ENCODE assay signal across 17 cellular contexts in the genomic region with DNA sequence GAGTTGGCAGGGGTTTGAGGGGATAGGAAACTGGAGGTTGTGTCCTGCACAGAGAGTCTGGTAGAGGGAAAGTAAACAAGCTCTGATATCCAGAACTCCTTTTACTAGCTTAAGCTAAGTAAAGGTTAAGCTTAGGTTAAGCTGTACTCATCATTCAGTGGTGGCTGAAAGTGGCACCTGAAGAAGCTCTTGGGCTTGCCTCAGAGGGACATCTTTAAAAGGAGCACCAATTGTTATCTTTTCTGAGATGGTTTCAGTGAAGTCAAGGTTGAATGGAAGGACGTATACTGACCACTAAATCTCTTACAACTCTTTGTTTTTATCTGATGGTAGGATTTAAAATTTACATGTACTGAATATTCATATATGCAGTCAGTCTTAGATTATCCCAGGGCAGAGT. TPM values are rescaled to one million over a fixed set of nuclear protein-coding genes. Genes with fewer than 3 reads are reported as not detected.
DNase-seq lines count a peak whose midpoint lies in the region; ATAC-seq and TF ChIP-seq lines count a peak whose summit lies in the region.
"Had no signal": no experiment of that assay in that cellular context is flagged by ENCODE, and none has a peak within 500 bp of the region (broad histone marks: within the 10 kb centered on the region; RNA-seq: fewer than 3 reads in every experiment).

No MANE protein-coding gene starts in this region.

- peak overlapping the region; percentile 83 for H3K27ac Mint-ChIP-seq in activated CD4-positive, alpha-beta T cell treated with anti-CD3 and anti-CD28 coated beads, Interleukin-2, amount 10 ng/mL, durations not matched to agents 7 days and 5 days
- peak overlapping the region; percentile 92 for H3K27ac Mint-ChIP-seq in CD8-positive, alpha-beta T cell
- peak overlapping the region; percentile 93 to 96 for H3K27ac Mint-ChIP-seq in T-cell
- H3K27ac Mint-ChIP-seq in naive thymus-derived CD8-positive, alpha-beta T cell, result peak overlapping the region; percentile 86 to 99 (median 96)
- H3K27ac Mint-ChIP-seq: IgD-negative memory B cell had no signal

- H3K9me3 ChIP-seq in CD8-positive, alpha-beta T cell (ENCODE audit: low read length), result no peaks in the 10 kb centered on the region

- DNase-seq in activated CD4-positive, alpha-beta T cell treated with anti-CD3 and anti-CD28 coated beads, Interleukin-2, amount 10 ng/mL, durations not matched to agents 7 days and 5 days, result no peak
- no peak for DNase-seq in activated CD4-positive, alpha-beta T cell treated with anti-CD3 and anti-CD28 coated beads for 48 hours
- DNase-seq in CD8-positive, alpha-beta T cell, result no peak
- DNase-seq in T-cell, result no peak
- DNase-seq in naive thymus-derived CD8-positive, alpha-beta T cell, result no peak
- no peak for DNase-seq in HuH-7 (ENCODE audit: low spot score)
- DNase-seq in hippocampal formation (lab: John Stamatoyannopoulos, UW), result no peak
- DNase-seq in H4 (ENCODE audit: low spot score), result no peak
- DNase-seq: 8988T, HCEC 1CT, NCI-H1930, NCI-H2171, NCI-H446 treated with DMSO at 0.1 percent for 48 hours, NCI-H774 had no signal

- H3K4me3 Mint-ChIP-seq in activated CD4-positive, alpha-beta T cell treated with anti-CD3 and anti-CD28 coated beads, Interleukin-2, amount 10 ng/mL, durations not matched to agents 7 days and 5 days, result peak overlapping the region; percentile 21
- peak overlapping the region; percentile 24 for H3K4me3 Mint-ChIP-seq in CD8-positive, alpha-beta T cell
- H3K4me3 Mint-ChIP-seq in T-cell, result peak overlapping the region in 2 of 3 donors; percentile 2 to 58
- peak overlapping the region in 9 of 10 donors; percentile 29 to 93 (median 88) for H3K4me3 Mint-ChIP-seq in naive thymus-derived CD8-positive, alpha-beta T cell

- no peaks in the 10 kb centered on the region for H3K36me3 ChIP-seq in CD8-positive, alpha-beta T cell (ENCODE audit: insufficient read depth, low read length)
- H3K36me3 ChIP-seq: BLaER1 treated with 17β-estradiol and CSF1 and Interleukin-3, amounts not matched to agents 10 nM and 100 nM had no signal

- H3K27ac ChIP-seq in CD8-positive, alpha-beta T cell (ENCODE audit: low read depth, low read length), result no peak overlapping the region
- H3K27ac ChIP-seq: BLaER1 treated with 17β-estradiol and CSF1 and Interleukin-3, amounts not matched to agents 10 nM and 100 nM had no signal

- no peak for ATAC-seq in CD8-positive, alpha-beta T cell
- no peak for ATAC-seq in T-cell (replicated peaks in 1 of 4)
- no peak for ATAC-seq in naive thymus-derived CD8-positive, alpha-beta T cell

- POLR2A ChIA-PET in activated CD4-positive, alpha-beta T cell treated with anti-CD3 and anti-CD28 coated beads, Interleukin-2, amount 10 ng/mL, durations not matched to agents 7 days and 5 days (lab: Charles Lee), result no interaction called here
- POLR2A ChIA-PET in CD8-positive, alpha-beta T cell (lab: Charles Lee), result interaction anchor here (0.8 to 3.1 kb wide), 7 partner anchors 11 to 49 kb away, joined by 3 to 18 read pairs (median 3); partner anchors contain the start of gene S1PR1
- POLR2A ChIA-PET in T-cell (lab: Charles Lee), result interaction anchor here (0.6 to 1.9 kb wide), 7 partner anchors 8 to 898 kb away, joined by 3 to 5 read pairs (median 4); no protein-coding TSS in a partner anchor
- POLR2A ChIA-PET in naive thymus-derived CD8-positive, alpha-beta T cell (lab: Charles Lee), result interaction anchor here (0.9 to 5.1 kb wide), 7 partner anchors 12 to 347 kb away, joined by 3 to 91 read pairs (median 13); partner anchors contain the start of gene S1PR1

- H3K27me3 ChIP-seq in CD8-positive, alpha-beta T cell (ENCODE audit: insufficient read depth, low read length), result no peaks in the 10 kb centered on the region
- H3K27me3 ChIP-seq: BLaER1 treated with 17β-estradiol and CSF1 and Interleukin-3, amounts not matched to agents 10 nM and 100 nM had no signal

- H3K4me3 ChIP-seq in CD8-positive, alpha-beta T cell (ENCODE audit: low read depth, low read length), result no peak overlapping the region
- H3K4me3 ChIP-seq: BLaER1 treated with 17β-estradiol and CSF1 and Interleukin-3, amounts not matched to agents 10 nM and 100 nM had no signal

- H3K36me3 Mint-ChIP-seq in activated CD4-positive, alpha-beta T cell treated with anti-CD3 and anti-CD28 coated beads, Interleukin-2, amount 10 ng/mL, durations not matched to agents 7 days and 5 days (ENCODE audit: low read depth), result peaks cover 26% of the 10 kb centered on the region
- H3K36me3 Mint-ChIP-seq in CD8-positive, alpha-beta T cell, result no peaks in the 10 kb centered on the region
- no peaks in the 10 kb centered on the region for H3K36me3 Mint-ChIP-seq in T-cell
- H3K36me3 Mint-ChIP-seq in naive thymus-derived CD8-positive, alpha-beta T cell, result peaks cover 0 to 5% (median 0%) of the 10 kb centered on the region in 3 donors
- H3K36me3 Mint-ChIP-seq: IgD-negative memory B cell had no signal

- intact Hi-C loops in CD8-positive, alpha-beta T cell (cut with DNase I, micrococcal nuclease), result loop anchor here in 1 of 2 experiments (2.0 kb wide), 2 partner anchors 15 to 175 kb away; no protein-coding TSS in a partner anchor

- H3K9me3 Mint-ChIP-seq in activated CD4-positive, alpha-beta T cell treated with anti-CD3 and anti-CD28 coated beads, Interleukin-2, amount 10 ng/mL, durations not matched to agents 7 days and 5 days, result peaks cover 6% of the 10 kb centered on the region
- no peaks in the 10 kb centered on the region for H3K9me3 Mint-ChIP-seq in CD8-positive, alpha-beta T cell
- H3K9me3 Mint-ChIP-seq in T-cell, result no peaks in the 10 kb centered on the region
- no peaks in the 10 kb centered on the region for H3K9me3 Mint-ChIP-seq in naive thymus-derived CD8-positive, alpha-beta T cell
- H3K9me3 Mint-ChIP-seq: IgD-negative memory B cell had no signal

- no peak for TF ChIP-seq CTCF in CD8-positive, alpha-beta T cell (IDR thresholded peaks at IDR 0.05)

- peaks cover 94% of the 10 kb centered on the region for H3K4me1 ChIP-seq in CD8-positive, alpha-beta T cell (ENCODE audit: insufficient read depth, low read length)

- no peaks in the 10 kb centered on the region for H3K27me3 Mint-ChIP-seq in activated CD4-positive, alpha-beta T cell treated with anti-CD3 and anti-CD28 coated beads, Interleukin-2, amount 10 ng/mL, durations not matched to agents 7 days and 5 days
- H3K27me3 Mint-ChIP-seq in CD8-positive, alpha-beta T cell (ENCODE audit: low read depth), result no peaks in the 10 kb centered on the region
- no peaks in the 10 kb centered on the region for H3K27me3 Mint-ChIP-seq in T-cell
- no peaks in the 10 kb centered on the region for H3K27me3 Mint-ChIP-seq in naive thymus-derived CD8-positive, alpha-beta T cell

- CTCF ChIA-PET in activated CD4-positive, alpha-beta T cell treated with anti-CD3 and anti-CD28 coated beads, Interleukin-2, amount 10 ng/mL, durations not matched to agents 7 days and 5 days (lab: Charles Lee), result interaction anchor here (0.7 to 2.5 kb wide), 10 partner anchors 8 to 139 kb away, joined by 3 to 20 read pairs (median 4); no protein-coding TSS in a partner anchor
- CTCF ChIA-PET in CD8-positive, alpha-beta T cell (lab: Charles Lee), result interaction anchor here (1.0 to 18.3 kb wide), 6 partner anchors 8 to 353 kb away, joined by 3 to 405 read pairs (median 8); partner anchors contain the start of gene S1PR1
- CTCF ChIA-PET in T-cell (lab: Charles Lee), result interaction anchor here (0.6 to 2.6 kb wide), 15 partner anchors 8 to 823 kb away, joined by 3 to 27 read pairs (median 4); no protein-coding TSS in a partner anchor

- H3K4me1 Mint-ChIP-seq in activated CD4-positive, alpha-beta T cell treated with anti-CD3 and anti-CD28 coated beads, Interleukin-2, amount 10 ng/mL, durations not matched to agents 7 days and 5 days, result peaks cover 95% of the 10 kb centered on the region
- H3K4me1 Mint-ChIP-seq in CD8-positive, alpha-beta T cell (ENCODE audit: low read depth), result peaks cover 97% of the 10 kb centered on the region
- H3K4me1 Mint-ChIP-seq in T-cell, result peaks cover 97 to 99% (median 97%) of the 10 kb centered on the region in 3 donors
- H3K4me1 Mint-ChIP-seq in naive thymus-derived CD8-positive, alpha-beta T cell, result peaks cover 63 to 98% (median 94%) of the 10 kb centered on the region in 4 donors

RNA-seq across cellular contexts. Expression of gene S1PR1, which starts 43.2 kb away (rescaled TPM):
- 100 to 1,000 TPM; 177 to 209 TPM for total RNA-seq in activated CD4-positive, alpha-beta T cell treated with anti-CD3 and anti-CD28 coated beads, Interleukin-2, amount 10 ng/mL, durations not matched to agents 7 days and 5 days
- 100 to 1,000 TPM; 416 to 420 TPM for total RNA-seq in CD8-positive, alpha-beta T cell
- total RNA-seq in T-cell, result 100 to 1,000 TPM; 178 to 368 (median 354) TPM
- 100 to 1,000 TPM; 286 to 292 TPM for total RNA-seq in naive thymus-derived CD8-positive, alpha-beta T cell
- polyA plus RNA-seq in naive thymus-derived CD8-positive, alpha-beta T cell, result 100 to 1,000 TPM; 143 to 174 (median 155) TPM
- total RNA-seq in H4 (2014; rRNA removed; shearing (Covaris generic)), result 3.2 and 4.9 TPM in 2 replicates
- total RNA-seq: HT-29 had no signal

Comparison
In these comparisons a context has a peak if more than half of its experiments do, and no peak if none do; other contexts are left out.
1. H3K4me3 Mint-ChIP-seq: peak in every context shown above with its lines; median percentile 88 in naive thymus-derived CD8-positive, alpha-beta T cell; 30 in T-cell; 24 in CD8-positive, alpha-beta T cell; 21 in activated CD4-positive, alpha-beta T cell treated with anti-CD3 and anti-CD28 coated beads, Interleukin-2, amount 10 ng/mL, durations not matched to agents 7 days and 5 days.
2. RNA of gene S1PR1, which starts 43.2 kb away (total RNA-seq): 416 to 420 TPM in CD8-positive, alpha-beta T cell, 178 to 368 TPM in T-cell, 286 to 292 TPM in naive thymus-derived CD8-positive, alpha-beta T cell and 177 to 209 TPM in activated CD4-positive, alpha-beta T cell treated with anti-CD3 and anti-CD28 coated beads, Interleukin-2, amount 10 ng/mL, durations not matched to agents 7 days and 5 days; 3.2 to 4.9 TPM in H4; every median in the first group is over 10 times any median in the second.
3. Peak in every context shown above with its lines, with median percentiles within 50 percentile points of each other: H3K27ac Mint-ChIP-seq.